Comparison of ENCODE assay signal across 8 cellular contexts in the genomic region with DNA sequence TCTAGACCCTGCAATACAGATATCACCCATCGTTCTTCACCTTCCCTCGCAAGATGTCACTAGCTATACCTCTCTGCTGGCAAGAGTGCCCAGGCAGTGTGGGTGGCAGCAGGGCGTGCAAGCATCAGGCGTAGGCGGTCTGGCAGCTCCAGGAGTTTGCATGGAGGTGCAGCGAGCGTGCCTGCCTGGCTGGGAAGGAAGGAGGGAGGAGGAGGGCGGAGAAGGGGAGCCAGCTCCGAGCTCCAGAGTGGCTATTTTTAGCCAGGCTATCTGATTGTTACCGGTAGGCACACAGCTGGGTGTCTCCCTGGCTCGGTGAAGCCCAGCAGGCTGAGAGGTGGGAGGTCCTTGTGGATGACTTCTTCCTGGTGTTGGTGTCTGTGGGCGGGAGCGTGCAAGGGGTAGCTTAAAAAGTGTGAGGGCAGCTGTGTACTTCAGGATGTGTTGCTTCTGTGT. TPM values are rescaled to one million over a fixed set of nuclear protein-coding genes. Genes with fewer than 3 reads are reported as not detected.
DNase-seq lines count a peak whose midpoint lies in the region; TF ChIP-seq lines count a peak whose summit lies in the region.

No MANE protein-coding gene starts in this region.

- in situ Hi-C loops in transverse colon (cut with MboI; ENCODE audit: low pct_ligation_motif_present in 1 of 4, low pct_unique_long_range_greater_than_20kb in 1 of 4, low sequenced_read_pairs in 3 of 4) = no loop called here

- H3K4me1 ChIP-seq in muscle layer of colon (ENCODE audit: insufficient read depth, low read length) = peaks cover 58% of the 10 kb centered on the region
- H3K4me1 ChIP-seq in transverse colon = peaks cover 40 to 58% (median 48%) of the 10 kb centered on the region in 4 donors
- H3K4me1 ChIP-seq in Caco-2 = peaks cover 20% of the 10 kb centered on the region

- H3K4me1 Mint-ChIP-seq in Calu3 (ENCODE audit: low read depth, unreplicated experiment) (peaks cover 55% of the 10 kb centered on the region), Caco-2 (ENCODE audit: low read depth, unreplicated experiment) (peaks cover 32% of the 10 kb centered on the region)

- no peak for TF ChIP-seq EP300 in transverse colon (IDR thresholded peaks at IDR 0.05; ENCODE audit: low read depth)

- peak overlapping the region; percentile 42 for H3K9ac ChIP-seq in muscle layer of colon (ENCODE audit: low read length)

- intact Hi-C loops in Calu3 (cut with micrococcal nuclease; ENCODE audit: unreplicated experiment) (loop anchor here (5.0 kb wide), 1 partner anchor 39 kb away; no protein-coding TSS in a partner anchor), transverse colon (cut with DNase I; ENCODE audit: low total_unique reads) (no loop called here), Caco-2 (cut with micrococcal nuclease; ENCODE audit: unreplicated experiment) (no loop called here)

- H3K27me3 Mint-ChIP-seq in Calu3 (ENCODE audit: unreplicated experiment) (no peaks in the 10 kb centered on the region), Caco-2 (ENCODE audit: insufficient read depth, unreplicated experiment) (no peaks in the 10 kb centered on the region)

- peaks cover 39% of the 10 kb centered on the region for H3K36me3 ChIP-seq in muscle layer of colon (ENCODE audit: insufficient read depth, low read length)
- peaks cover 0 to 36% (median 13%) of the 10 kb centered on the region in 4 donors for H3K36me3 ChIP-seq in transverse colon
- no peaks in the 10 kb centered on the region for H3K36me3 ChIP-seq in Caco-2 (ENCODE audit: control insufficient read depth, insufficient read depth, low read length)

- POLR2A ChIA-PET in Caco-2 (lab: Charles Lee) = interaction anchor here (0.6 kb wide), 1 partner anchor 102 kb away, joined by 3 read pairs; no protein-coding TSS in a partner anchor

- no peak for TF ChIP-seq CTCF in Calu3 (IDR thresholded peaks at IDR 0.05; ENCODE audit: unreplicated experiment)
- TF ChIP-seq CTCF in transverse colon (IDR thresholded peaks at IDR 0.05) = no peak
- no peak for TF ChIP-seq CTCF in Caco-2 (IDR thresholded peaks at IDR 0.05; ENCODE audit: insufficient read depth in 1 of 2, low read depth in 1 of 2, low read length in 1 of 2, severe bottlenecking in 1 of 2, unreplicated experiment in 1 of 2)

- H3K27ac Mint-ChIP-seq in Calu3 (ENCODE audit: unreplicated experiment) = no peak overlapping the region
- H3K27ac Mint-ChIP-seq in Caco-2 (ENCODE audit: unreplicated experiment) = no peak overlapping the region

- H3K4me3 Mint-ChIP-seq in Calu3 (ENCODE audit: low read depth, unreplicated experiment) (peak overlapping the region; percentile 35), Caco-2 (ENCODE audit: unreplicated experiment) (no peak overlapping the region)

- H3K27ac ChIP-seq in muscle layer of colon (ENCODE audit: low read depth, low read length) (peak overlapping the region; percentile 84), transverse colon (peak overlapping the region; percentile 21 to 64 (median 52))

- H3K36me3 Mint-ChIP-seq in Calu3 (ENCODE audit: insufficient read depth, unreplicated experiment) (peaks cover under 1% of the 10 kb centered on the region), Caco-2 (ENCODE audit: insufficient read depth, unreplicated experiment) (peaks cover 32% of the 10 kb centered on the region)

- H3K9me3 Mint-ChIP-seq in Calu3 (ENCODE audit: low read depth, unreplicated experiment) = no peaks in the 10 kb centered on the region
- no peaks in the 10 kb centered on the region for H3K9me3 Mint-ChIP-seq in Caco-2 (ENCODE audit: unreplicated experiment)

- DNase-seq in Calu3 = peak; percentile 37
- DNase-seq in NCI-H1105 (lab: John Stamatoyannopoulos, UW) = peak; percentile 86
- DNase-seq in activated CD4-positive, alpha-beta T cell treated with anti-CD3 and anti-CD28 coated beads for 48 hours = peak; percentile 43
- peak; percentile 48 to 51 for DNase-seq in erythroblast (lab: John Stamatoyannopoulos, UW)
- peak; percentile 40 for DNase-seq in transverse colon
- no peak for DNase-seq in epidermal melanocyte (ENCODE audit: insufficient read length, low spot score)
- no peak for DNase-seq in Caco-2

- BruUV-seq in Calu3 (replicated peaks; lab: Mats Ljungman, UMichigan) (no TSS peak), Caco-2 (replicated peaks; lab: Mats Ljungman, UMichigan) (no TSS peak)

- H3K9me3 ChIP-seq in muscle layer of colon (ENCODE audit: low read length) (no peaks in the 10 kb centered on the region), transverse colon (no peaks in the 10 kb centered on the region), Caco-2 (no peaks in the 10 kb centered on the region)

- TF ChIP-seq POLR2A in erythroblast (IDR thresholded peaks at IDR 0.05; ENCODE audit: low read length) (no peak), transverse colon (IDR thresholded peaks at IDR 0.05) (no peak)

- WGBS in transverse colon (ENCODE audit: low coverage in 1 of 2), 2 donors = 12% methylated on average over 8 of the region's 13 CpGs; no CpG with 5 or more reads in 1 of the 2 donors

- no peaks in the 10 kb centered on the region for H3K27me3 ChIP-seq in muscle layer of colon (ENCODE audit: control insufficient read depth in 1 of 2, insufficient read depth in 2 of 2, low read length in 2 of 2)
- H3K27me3 ChIP-seq in transverse colon = no peaks in the 10 kb centered on the region
- H3K27me3 ChIP-seq in Caco-2 (replicated peaks; ENCODE audit: control insufficient read depth, insufficient read depth, low read length) = no peaks in the 10 kb centered on the region

- H3K4me3 ChIP-seq in muscle layer of colon (ENCODE audit: low read depth in 1 of 2, low read length in 2 of 2) (peak overlapping the region; percentile 9 to 58), transverse colon (peak overlapping the region in 1 of 4 donors; percentile 4), Caco-2 (ENCODE audit: low read depth, low read length) (no peak overlapping the region)

- CTCF ChIA-PET in Calu3 (lab: Charles Lee) (interaction anchor here (0.7 to 1.1 kb wide), 2 partner anchors 106 to 119 kb away, joined by 3 read pairs; no protein-coding TSS in a partner anchor), Caco-2 (lab: Charles Lee) (interaction anchor here (0.6 kb wide), 1 partner anchor 11 kb away, joined by 5 read pairs; no protein-coding TSS in a partner anchor)

RNA-seq across cellular contexts. Expression of gene FOXJ2, which starts 6.2 kb away (rescaled TPM):
- total RNA-seq in Calu3 (2022) = 12.6 and 13.4 TPM in 2 replicates
- total RNA-seq in transverse colon = 10 to 100 TPM; 11.6 to 15.7 (median 12.5) TPM
- total RNA-seq in Caco-2 (2022) = 18.7 and 19.4 TPM in 2 replicates

RNA-seq across cellular contexts. Expression of gene C3AR1, which starts 27.5 kb away (rescaled TPM):
- not detected in 2 replicates for total RNA-seq in Calu3 (2022)
- 1 to 10 TPM; 2.4 to 9.4 (median 3.6) TPM for total RNA-seq in transverse colon
- total RNA-seq in Caco-2 (2022) = not detected in 2 replicates

RNA-seq across cellular contexts. Expression of gene NECAP1, which starts 43.4 kb away (rescaled TPM):
- total RNA-seq in Calu3 (2022) = 25.1 and 28.4 TPM in 2 replicates
- 10 to 100 TPM in 3 of 4 donors, 1 to 10 TPM in 1; 3.0 to 41.6 (median 36.3) TPM for total RNA-seq in transverse colon
- 49.1 and 50.1 TPM in 2 replicates for total RNA-seq in Caco-2 (2022)

Comparison
In these comparisons a context has a peak if more than half of its experiments do, and no peak if none do; other contexts are left out.
1. DNase-seq: peak in Calu3 (single experiment), NCI-H1105 (single experiment), activated CD4-positive, alpha-beta T cell treated with anti-CD3 and anti-CD28 coated beads for 48 hours (single experiment), erythroblast (2 of 2) and transverse colon (single experiment); none in epidermal melanocyte (single experiment) and Caco-2 (0 of 2).